10 cellular contexts compared by ENCODE assay signal in the genomic region with DNA sequence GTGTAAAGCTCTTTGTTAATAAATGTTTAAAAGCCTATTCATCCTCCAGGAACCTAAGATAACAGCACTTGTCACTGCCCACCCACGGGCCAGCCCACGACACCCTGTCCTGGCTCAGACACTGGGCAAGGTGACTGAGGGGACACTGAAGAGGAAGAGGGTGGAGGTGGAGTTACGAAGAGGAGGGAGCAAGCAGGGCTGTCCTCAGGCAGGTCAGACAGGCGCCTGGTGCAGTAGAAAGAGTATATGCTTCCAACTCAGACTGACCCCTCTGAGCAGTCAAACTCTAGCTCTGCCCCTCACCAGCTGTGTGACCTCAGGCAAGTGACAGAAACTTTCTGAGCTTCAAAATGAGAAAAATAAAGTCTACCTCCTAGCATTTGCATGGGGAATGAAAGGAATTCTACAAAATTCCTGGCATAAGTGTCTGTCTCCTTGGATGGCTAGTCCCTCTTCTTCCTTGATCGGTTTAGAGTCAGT. TPM values are rescaled to one million over a fixed set of nuclear protein-coding genes. Genes with fewer than 3 reads are reported as not detected.
A peak's percentile ranks its signal among the peaks of the same experiment; 100 is the strongest.
DNase-seq lines count a peak whose midpoint lies in the region; ATAC-seq, FAIRE-seq and TF ChIP-seq lines count a peak whose summit lies in the region.
"Had no signal": no experiment of that assay in that cellular context is flagged by ENCODE, and none has a peak within 500 bp of the region (broad histone marks: within the 10 kb centered on the region; RNA-seq: fewer than 3 reads in every experiment).

No MANE protein-coding gene starts in this region.

- no peaks in the 10 kb centered on the region for H3K79me2 ChIP-seq in GM12878 (ENCODE audit: control insufficient read depth, insufficient read depth, low read length)

- WGBS in GM12878 (ENCODE audit: insufficient coverage, insufficient replicate concordance, low lambda C conversion rate, missing lambda C conversion rate), result 68% methylated on average over 5 of the region's 5 CpGs
- 8 to 26% (median 18%) methylated on average over 5 of the region's 5 CpGs for WGBS in heart left ventricle, 4 donors

- H3K9me3 ChIP-seq in GM12878 (replicated peaks; ENCODE audit: control insufficient read depth, insufficient read depth, low read length) (no peaks in the 10 kb centered on the region), heart left ventricle (no peaks in the 10 kb centered on the region), SJCRH30 (replicated peaks) (no peaks in the 10 kb centered on the region)

- H3K36me3 Mint-ChIP-seq in CD14-positive monocyte, result peaks cover 2 to 20% of the 10 kb centered on the region in 2 donors
- H3K36me3 Mint-ChIP-seq in osteocyte (ENCODE audit: unreplicated experiment), result peaks cover 11% of the 10 kb centered on the region

- no peak for FAIRE-seq in GM12878 (lab: Jason Lieb, UNC)

- CTCF ChIA-PET in GM12878 (lab: Yijun Ruan, JAX), result interaction anchor here (1.6 kb wide), 2 partner anchors 10 to 39 kb away, joined by 3 to 4 read pairs; no protein-coding TSS in a partner anchor

- no peak overlapping the region for H3K9ac ChIP-seq in GM12878 (ENCODE audit: control insufficient read depth, insufficient read depth, low read length)

- no peaks in the 10 kb centered on the region for H3K9me3 Mint-ChIP-seq in CD14-positive monocyte
- H3K9me3 Mint-ChIP-seq in osteocyte (ENCODE audit: unreplicated experiment), result no peaks in the 10 kb centered on the region
- H3K9me3 Mint-ChIP-seq: activated naive CD8-positive, alpha-beta T cell treated with anti-CD3 and anti-CD28 coated beads, Interleukin-2, amount 10 ng/mL, durations not matched to agents 7 days and 5 days had no signal

- BruUV-seq in GM12878 (replicated peaks; lab: Mats Ljungman, UMichigan), result no TSS peak

- RAD21 ChIA-PET in GM12878 (lab: Charles Lee; ENCODE audit: unreplicated experiment), result interaction anchor here (0.9 to 2.0 kb wide), 2 partner anchors 24 to 40 kb away, joined by 3 to 5 read pairs; no protein-coding TSS in a partner anchor

- DNase-seq in CD14-positive monocyte (ENCODE audit: low spot score), result no peak
- no peak for DNase-seq in GM12878 (ENCODE audit: low read depth, low spot score)
- DNase-seq in heart left ventricle, result peak in 4 of 5 donors; percentile 32 to 58 (median 42)
- DNase-seq in osteocyte (ENCODE audit: extremely low spot score, unreplicated experiment), result no peak
- no peak for DNase-seq in GM10266 (ENCODE audit: extremely low spot score)
- no peak for DNase-seq in SJCRH30
- DNase-seq in NCI-H524 (lab: John Stamatoyannopoulos, UW), result no peak
- DNase-seq in NCI-H82 treated with DMSO at 0.1 percent for 48 hours (lab: John Stamatoyannopoulos, UW; ENCODE audit: unreplicated experiment), result no peak
- DNase-seq: activated naive CD8-positive, alpha-beta T cell treated with anti-CD3 and anti-CD28 coated beads, Interleukin-2, amount 10 ng/mL, durations not matched to agents 7 days and 5 days had no signal

- POLR2A ChIA-PET in GM12878 (lab: Charles Lee), result interaction anchor here (0.6 kb wide), 1 partner anchor 22 kb away, joined by 5 read pairs; no protein-coding TSS in a partner anchor

- no peak for TF ChIP-seq RAD21 in GM12878 (IDR thresholded peaks at IDR 0.05; ENCODE audit: insufficient read depth, low read depth, low read length)

- H3K27ac Mint-ChIP-seq in CD14-positive monocyte, result peak overlapping the region in 6 of 7 donors; percentile 56 to 76 (median 72)
- H3K27ac Mint-ChIP-seq in osteocyte (ENCODE audit: unreplicated experiment), result peak overlapping the region; percentile 82
- H3K27ac Mint-ChIP-seq: activated naive CD8-positive, alpha-beta T cell treated with anti-CD3 and anti-CD28 coated beads, Interleukin-2, amount 10 ng/mL, durations not matched to agents 7 days and 5 days had no signal

- no peak overlapping the region for H3K4me3 Mint-ChIP-seq in CD14-positive monocyte
- H3K4me3 Mint-ChIP-seq in osteocyte (ENCODE audit: unreplicated experiment), result peak overlapping the region; percentile 39
- H3K4me3 Mint-ChIP-seq: activated naive CD8-positive, alpha-beta T cell treated with anti-CD3 and anti-CD28 coated beads, Interleukin-2, amount 10 ng/mL, durations not matched to agents 7 days and 5 days had no signal

- ATAC-seq in GM12878 (peak; percentile 23; the same call in 1 of the 3 replicates), heart left ventricle (peak; percentile 60 to 90 (median 83))

- H3K27ac ChIP-seq in GM12878 (ENCODE audit: control insufficient read depth, insufficient read depth) (no peak overlapping the region), heart left ventricle (peak overlapping the region in 11 of 12 donors; percentile 11 to 78 (median 57)), SJCRH30 (no peak overlapping the region)
- H3K27ac ChIP-seq: C4-2B had no signal

- TF ChIP-seq POLR2A in GM12878 (IDR thresholded peaks at IDR 0.05; ENCODE audit: low read depth, low read length), result no peak
- TF ChIP-seq POLR2A in heart left ventricle (IDR thresholded peaks at IDR 0.05), result no peak

- no peak overlapping the region for H3K4me2 ChIP-seq in GM12878 (ENCODE audit: control insufficient read depth, insufficient read depth)

- no peaks in the 10 kb centered on the region for H3K4me1 ChIP-seq in GM12878 (ENCODE audit: control insufficient read depth, insufficient read depth, low read length)
- H3K4me1 ChIP-seq in heart left ventricle, result peaks cover 2 to 55% (median 24%) of the 10 kb centered on the region in 12 donors
- peaks cover 19% of the 10 kb centered on the region for H3K4me1 ChIP-seq in SJCRH30

- H4K20me1 ChIP-seq in GM12878 (ENCODE audit: control insufficient read depth, insufficient read depth), result no peaks in the 10 kb centered on the region

- SMC1A ChIA-PET in GM12878 (lab: Charles Lee; ENCODE audit: uncharacterized antibody, unreplicated experiment), result interaction anchor here (0.7 to 1.5 kb wide), 3 partner anchors 43 to 390 kb away, joined by 3 to 4 read pairs (median 3); no protein-coding TSS in a partner anchor

- no peaks in the 10 kb centered on the region for H3K27me3 ChIP-seq in GM12878 (replicated peaks in 1 of 2; ENCODE audit: control insufficient read depth in 2 of 2, insufficient read depth in 2 of 2, low read length in 1 of 2)
- no peaks in the 10 kb centered on the region for H3K27me3 ChIP-seq in heart left ventricle
- H3K27me3 ChIP-seq in SJCRH30, result no peaks in the 10 kb centered on the region

- H3K27me3 Mint-ChIP-seq in CD14-positive monocyte (ENCODE audit: low read depth in 3 of 3) (no peaks in the 10 kb centered on the region), osteocyte (ENCODE audit: unreplicated experiment) (no peaks in the 10 kb centered on the region)

- in situ Hi-C loops in GM12878 (cut with MboI), result no loop called here

- intact Hi-C loops in CD14-positive monocyte (cut with micrococcal nuclease), result no loop called here
- intact Hi-C loops in GM12878 (cut with micrococcal nuclease; ENCODE audit: unreplicated experiment), result no loop called here
- intact Hi-C loops in heart left ventricle (cut with DNase I), result loop anchor here in 2 of 10 donors (1.0 to 2.0 kb wide), 2 partner anchors 20 to 50 kb away; no protein-coding TSS in a partner anchor

- no peak overlapping the region for H2AFZ ChIP-seq in GM12878 (ENCODE audit: control insufficient read depth, low read depth, low read length)

- TF ChIP-seq CTCF in CD14-positive monocyte (IDR thresholded peaks at IDR 0.05) (no peak), GM12878 (IDR thresholded peaks at IDR 0.05 in 2 of 3, conservative IDR thresholded peaks at IDR 0.05 in 1 of 3; ENCODE audit: control insufficient read depth in 2 of 3, extremely low read depth in 1 of 3, insufficient read depth in 1 of 3, low read depth in 3 of 3, low read length in 3 of 3) (no peak), heart left ventricle (IDR thresholded peaks at IDR 0.05) (peak in 2 of 12 donors; percentile 6 to 15), osteocyte (IDR thresholded peaks at IDR 0.05) (peak; percentile 50), GM10266 (IDR thresholded peaks at IDR 0.05; ENCODE audit: control insufficient read depth, insufficient read depth, low read depth, missing control alignments) (no peak)

- H3K36me3 ChIP-seq in GM12878 (ENCODE audit: control insufficient read depth in 2 of 2, insufficient read depth in 2 of 2, low read length in 1 of 2), result no peaks in the 10 kb centered on the region; a peak in 1 of 4 replicates
- H3K36me3 ChIP-seq in heart left ventricle, result no peaks in the 10 kb centered on the region
- peaks cover 3% of the 10 kb centered on the region for H3K36me3 ChIP-seq in SJCRH30

- H3K4me1 Mint-ChIP-seq in CD14-positive monocyte (peaks cover 19% of the 10 kb centered on the region), osteocyte (ENCODE audit: unreplicated experiment) (peaks cover 87% of the 10 kb centered on the region)

- no peak for TF ChIP-seq EP300 in GM12878 (IDR thresholded peaks at IDR 0.05; ENCODE audit: borderline replicate concordance in 1 of 2, control insufficient read depth in 1 of 2, low read depth in 2 of 2, low read length in 2 of 2)

- H3K4me3 ChIP-seq in GM12878 (no peak overlapping the region), heart left ventricle (peak overlapping the region in 1 of 12 donors; percentile 8), SJCRH30 (no peak overlapping the region)

TF ChIP-seq in GM12878, 131 proteins besides CTCF, POLR2A, EP300 and RAD21 (continues in another document):
- TF ChIP-seq RELA (IDR thresholded peaks at IDR 0.05; ENCODE audit: borderline replicate concordance, partially characterized antibody) (no peak), CHD2 (IDR thresholded peaks at IDR 0.05; ENCODE audit: borderline replicate concordance, low read depth, low read length) (no peak), YBX1 (IDR thresholded peaks at IDR 0.05) (no peak), LARP7 (IDR thresholded peaks at IDR 0.05) (no peak)

RNA-seq across cellular contexts. Expression of gene TEX2, which starts 22.8 kb away (rescaled TPM):
- polyA plus RNA-seq in CD14-positive monocyte (1 to 10 TPM; 6.5 to 8.7 TPM), GM12878 (2011; rRNA removed) (8.8 and 9.9 TPM in 2 replicates), GM12878 (2014; fragmentation: Illumina TruSeq; extraction: Trizol) (19.9 and 21.9 TPM in 2 replicates), GM12878 (2014; fragmentation: Nextera tagmentation; extraction: Ambion mirVana) (1 to 10 TPM; 3.8 to 4.3 TPM), GM12878 (2014; rRNA removed) (12.4 and 12.8 TPM in 2 replicates), GM12878 (2016; fragmentation: Nextera tagmentation; extraction: Ambion mirVana) (10 to 100 TPM; 16.6 to 18.0 TPM), heart left ventricle (10 to 100 TPM; 16.8 to 49.1 TPM)
- 17.1 and 20.9 TPM in 2 replicates for total RNA-seq in GM12878 (2013; cell fraction: nucleolus; rRNA removed)
- total RNA-seq in GM12878 (2014; rRNA removed) (16.2 and 18.5 TPM in 2 replicates), GM12878 (2014; rRNA removed; fragmentation: Illumina TruSeq; extraction: Trizol) (15.0 and 16.5 TPM in 2 replicates), GM12878 (2021) (18.8 and 21.5 TPM in 2 replicates), heart left ventricle (10 to 100 TPM; 42.2 to 55.8 (median 51.1) TPM), osteocyte (72.0 and 73.5 TPM in 2 replicates)
- 3.5 TPM for polyA plus RNA-seq in GM12878 (2011; ENCODE audit: low read depth)
- 8.1 and 8.5 TPM in 2 replicates for polyA plus RNA-seq in GM12878 (2011; cell fraction: cytosol; rRNA removed)
- 9.5 and 11.2 TPM in 2 replicates for polyA plus RNA-seq in GM12878 (2011; cell fraction: nucleus; rRNA removed)
- polyA plus RNA-seq in GM12878 (2012), result 4.8 and 5.6 TPM in 2 replicates
- polyA minus RNA-seq in GM12878 (2011; rRNA and poly(A)+ RNA removed), result 16.0 and 17.3 TPM in 2 replicates
- polyA minus RNA-seq in GM12878 (2011; cell fraction: cytosol; rRNA and poly(A)+ RNA removed), result 3.3 and 3.8 TPM in 2 replicates
- polyA minus RNA-seq in GM12878 (2011; cell fraction: nucleus; rRNA and poly(A)+ RNA removed), result 7.9 and 15.2 TPM in 2 replicates
- total RNA-seq in SJCRH30 (2014; rRNA removed; shearing (Covaris generic)), result 35.5 and 36.2 TPM in 2 replicates

Comparison
In these comparisons a context has a peak if more than half of its experiments do, and no peak if none do; other contexts are left out.
1. DNase-seq: peak in heart left ventricle (4 of 5); none in CD14-positive monocyte (single experiment), GM12878 (single experiment), osteocyte (single experiment), GM10266 (single experiment), SJCRH30 (0 of 2), NCI-H524 (0 of 2) and NCI-H82 treated with DMSO at 0.1 percent for 48 hours (single experiment).
2. H3K27ac ChIP-seq: peak in heart left ventricle (11 of 12); none in GM12878 (single experiment) and SJCRH30 (single experiment).